ENCODE assay signal across 8 cellular contexts in genomic region chr10:29646238-29646902, GRCh38. TPM values are rescaled to one million over a fixed set of nuclear protein-coding genes. Genes with fewer than 3 reads are reported as not detected.
DNase-seq lines count a peak whose midpoint lies in the region; ATAC-seq and TF ChIP-seq lines count a peak whose summit lies in the region.

No MANE protein-coding gene starts in this region.

- H4K20me1 ChIP-seq in SK-N-SH (ENCODE audit: insufficient read depth), result no peaks in the 10 kb centered on the region; the same call in 1 of the 2 replicates

- WGBS in SK-N-SH (ENCODE audit: low lambda C conversion rate), result 8% methylated on average over 8 of the region's 8 CpGs

- H3K36me3 Mint-ChIP-seq in activated CD4-positive, alpha-beta T cell treated with anti-CD3 and anti-CD28 coated beads for 36 hours (ENCODE audit: low read depth), result peaks cover 3% of the 10 kb centered on the region
- peaks cover 6% of the 10 kb centered on the region for H3K36me3 Mint-ChIP-seq in stimulated activated effector memory CD8-positive, alpha-beta T cell treated with anti-CD3 and anti-CD28 coated beads, Interleukin-12 subunit alpha, Interleukin-12 subunit beta, amount 100 ng/mL, for 72 hours

- no peaks in the 10 kb centered on the region for H3K27me3 ChIP-seq in SK-N-SH (ENCODE audit: insufficient read depth)

- peak overlapping the region; percentile 89 to 97 for H3K27ac ChIP-seq in SK-N-SH (ENCODE audit: low read depth in 2 of 2, low read length in 1 of 2)

- TF ChIP-seq RAD21 in SK-N-SH (IDR thresholded peaks at IDR 0.05; ENCODE audit: low read length), result no peak

- intact Hi-C loops in activated CD4-positive, alpha-beta T cell treated with anti-CD3 and anti-CD28 coated beads for 36 hours (cut with DNase I, micrococcal nuclease), result loop anchor here (1.0 kb wide), 1 partner anchor 13 kb away; no protein-coding TSS in a partner anchor

- no peak overlapping the region for H3K4me3 Mint-ChIP-seq in activated CD4-positive, alpha-beta T cell treated with anti-CD3 and anti-CD28 coated beads for 36 hours
- peak overlapping the region; percentile 57 for H3K4me3 Mint-ChIP-seq in stimulated activated effector memory CD8-positive, alpha-beta T cell treated with anti-CD3 and anti-CD28 coated beads, Interleukin-12 subunit alpha, Interleukin-12 subunit beta, amount 100 ng/mL, for 72 hours

- H3K4me1 Mint-ChIP-seq in activated CD4-positive, alpha-beta T cell treated with anti-CD3 and anti-CD28 coated beads for 36 hours, result peaks cover 46% of the 10 kb centered on the region
- H3K4me1 Mint-ChIP-seq in stimulated activated effector memory CD8-positive, alpha-beta T cell treated with anti-CD3 and anti-CD28 coated beads, Interleukin-12 subunit alpha, Interleukin-12 subunit beta, amount 100 ng/mL, for 72 hours, result peaks cover 50% of the 10 kb centered on the region

- peak; percentile 88 to 90 for TF ChIP-seq EP300 in SK-N-SH (IDR thresholded peaks at IDR 0.05; ENCODE audit: borderline replicate concordance in 1 of 2, low read depth in 1 of 2, low read length in 1 of 2)

- H3K9me2 ChIP-seq in SK-N-SH, result no peaks in the 10 kb centered on the region

- H3K27ac Mint-ChIP-seq in activated CD4-positive, alpha-beta T cell treated with anti-CD3 and anti-CD28 coated beads for 36 hours, result peak overlapping the region; percentile 9
- H3K27ac Mint-ChIP-seq in stimulated activated effector memory CD8-positive, alpha-beta T cell treated with anti-CD3 and anti-CD28 coated beads, Interleukin-12 subunit alpha, Interleukin-12 subunit beta, amount 100 ng/mL, for 72 hours, result peak overlapping the region; percentile 18

- no peaks in the 10 kb centered on the region for H3K27me3 Mint-ChIP-seq in activated CD4-positive, alpha-beta T cell treated with anti-CD3 and anti-CD28 coated beads for 36 hours

- peak overlapping the region; percentile 10 to 43; a peak in 3 of 4 replicates for H3K4me3 ChIP-seq in SK-N-SH (ENCODE audit: low read depth in 2 of 2, low read length in 1 of 2)
- peak overlapping the region; percentile 4 for H3K4me3 ChIP-seq in fibroblast of pulmonary artery (replicated peaks; ENCODE audit: low read depth, low read length)

- H3F3A ChIP-seq in SK-N-SH (replicated peaks; ENCODE audit: insufficient read depth), result peaks cover 62% of the 10 kb centered on the region

- no peaks in the 10 kb centered on the region for H3K9me3 Mint-ChIP-seq in activated CD4-positive, alpha-beta T cell treated with anti-CD3 and anti-CD28 coated beads for 36 hours (ENCODE audit: low read depth)
- H3K9me3 Mint-ChIP-seq in stimulated activated effector memory CD8-positive, alpha-beta T cell treated with anti-CD3 and anti-CD28 coated beads, Interleukin-12 subunit alpha, Interleukin-12 subunit beta, amount 100 ng/mL, for 72 hours, result no peaks in the 10 kb centered on the region

- ATAC-seq in activated CD4-positive, alpha-beta T cell treated with anti-CD3 and anti-CD28 coated beads for 36 hours, result peak; percentile 87
- peak; percentile 86 for ATAC-seq in stimulated activated effector memory CD8-positive, alpha-beta T cell treated with anti-CD3 and anti-CD28 coated beads, Interleukin-12 subunit alpha, Interleukin-12 subunit beta, amount 100 ng/mL, for 72 hours
- ATAC-seq in HG03196 (IDR thresholded peaks at IDR 0.05; ENCODE audit: unreplicated experiment) (no peak), HG03135 (IDR thresholded peaks at IDR 0.05; ENCODE audit: unreplicated experiment) (no peak)

- peaks cover 66% of the 10 kb centered on the region for H3K79me2 ChIP-seq in SK-N-SH (ENCODE audit: insufficient read depth)

- no peak for TF ChIP-seq CTCF in SK-N-SH (IDR thresholded peaks at IDR 0.05)
- no peak for TF ChIP-seq CTCF in fibroblast of pulmonary artery (IDR thresholded peaks at IDR 0.05; ENCODE audit: low read length, missing control alignments)

- in situ Hi-C loops in KBM-7 (cut with MboI; ENCODE audit: low pct_unique_long_range_greater_than_20kb, low sequenced_read_pairs), result no loop called here

- CTCF ChIA-PET in activated CD4-positive, alpha-beta T cell treated with anti-CD3 and anti-CD28 coated beads for 36 hours (lab: Charles Lee), result interaction anchor here (1.2 to 3.4 kb wide), 2 partner anchors 11 to 133 kb away, joined by 3 to 9 read pairs; no protein-coding TSS in a partner anchor
- CTCF ChIA-PET in SK-N-SH (lab: Yijun Ruan, JAX), result interaction anchor here (0.7 to 1.0 kb wide), 2 partner anchors 11 to 17 kb away, joined by 3 to 5 read pairs; no protein-coding TSS in a partner anchor

- peaks cover 0 to 21% of the 10 kb centered on the region in 2 experiments for H3K36me3 ChIP-seq in SK-N-SH (replicated peaks in 1 of 2; ENCODE audit: control insufficient read depth in 1 of 2, insufficient read depth in 2 of 2, low read length in 1 of 2)

- H3K4me1 ChIP-seq in SK-N-SH (ENCODE audit: control insufficient read depth in 1 of 2, insufficient read depth in 2 of 2, low read depth in 1 of 2, low read length in 1 of 2), result peaks cover 20 to 78% of the 10 kb centered on the region in 2 experiments; a peak in 3 of 4 replicates

- peak overlapping the region; percentile 66 for H3K4me2 ChIP-seq in SK-N-SH

- H2AFZ ChIP-seq in SK-N-SH (ENCODE audit: low read depth), result no peak overlapping the region

- DNase-seq in activated CD4-positive, alpha-beta T cell treated with anti-CD3 and anti-CD28 coated beads for 36 hours, result peak; percentile 41
- DNase-seq in activated CD4-positive, alpha-beta T cell treated with anti-CD3 and anti-CD28 coated beads for 1 hour, result no peak
- peak; percentile 52 for DNase-seq in SK-N-SH
- DNase-seq in fibroblast of pulmonary artery (ENCODE audit: low read depth), result peak; percentile 74
- DNase-seq in stimulated activated effector memory CD8-positive, alpha-beta T cell treated with anti-CD3 and anti-CD28 coated beads, Interleukin-12 subunit alpha, Interleukin-12 subunit beta, amount 100 ng/mL, for 72 hours (ENCODE audit: low spot score in 2 of 2), result no peak
- no peak for DNase-seq in KBM-7

- POLR2A ChIA-PET in activated CD4-positive, alpha-beta T cell treated with anti-CD3 and anti-CD28 coated beads for 36 hours (lab: Charles Lee), result interaction anchor here (0.6 kb wide), 2 partner anchors 14 to 42 kb away, joined by 3 read pairs; no protein-coding TSS in a partner anchor
- POLR2A ChIA-PET in SK-N-SH (lab: Yijun Ruan, JAX), result no interaction called here

- H3K9ac ChIP-seq in SK-N-SH, result peak overlapping the region; percentile 64; the same call in 1 of the 2 replicates

- no peaks in the 10 kb centered on the region for H3K9me3 ChIP-seq in SK-N-SH

TF ChIP-seq in SK-N-SH, 30 proteins besides CTCF, POLR2A, EP300 and RAD21 (continues in another document):
- TF ChIP-seq IRF3 (IDR thresholded peaks at IDR 0.05; ENCODE audit: low read depth, low read length), result no peak
- TF ChIP-seq, protein P1, sequence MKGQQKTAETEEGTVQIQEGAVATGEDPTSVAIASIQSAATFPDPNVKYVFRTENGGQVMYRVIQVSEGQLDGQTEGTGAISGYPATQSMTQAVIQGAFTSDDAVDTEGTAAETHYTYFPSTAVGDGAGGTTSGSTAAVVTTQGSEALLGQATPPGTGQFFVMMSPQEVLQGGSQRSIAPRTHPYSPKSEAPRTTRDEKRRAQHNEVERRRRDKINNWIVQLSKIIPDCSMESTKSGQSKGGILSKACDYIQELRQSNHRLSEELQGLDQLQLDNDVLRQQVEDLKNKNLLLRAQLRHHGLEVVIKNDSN (IDR thresholded peaks at IDR 0.05; ENCODE audit: borderline replicate concordance, low read depth), result peak; percentile 38; the same call in 1 of the 2 replicates
- no peak for TF ChIP-seq RCOR1 (IDR thresholded peaks at IDR 0.05; ENCODE audit: low read length)
- no peak for TF ChIP-seq GATA2 (CRISPR knock-in tag; IDR thresholded peaks at IDR 0.05)
- peak; percentile 63 for TF ChIP-seq MAX (IDR thresholded peaks at IDR 0.05; ENCODE audit: low read depth)
- peak; percentile 64 for TF ChIP-seq POLR2AphosphoS5 (IDR thresholded peaks at IDR 0.05; ENCODE audit: low read depth, low read length)
- TF ChIP-seq YY1 (IDR thresholded peaks at IDR 0.05; ENCODE audit: low read depth), result no peak
- TF ChIP-seq NFIC (IDR thresholded peaks at IDR 0.05; ENCODE audit: borderline replicate concordance), result peak; percentile 67; the same call in 1 of the 2 replicates
- TF ChIP-seq TCF12 (IDR thresholded peaks at IDR 0.05), result peak; percentile 90; the same call in 1 of the 2 replicates
- TF ChIP-seq FOXM1 (IDR thresholded peaks at IDR 0.05; ENCODE audit: low read depth), result peak; percentile 66; the same call in 1 of the 2 replicates
- TF ChIP-seq RFX5 (IDR thresholded peaks at IDR 0.05; ENCODE audit: low read length), result no peak
- TF ChIP-seq RXRA (IDR thresholded peaks at IDR 0.05; ENCODE audit: borderline replicate concordance, low read depth), result peak; percentile 67; the same call in 1 of the 2 replicates
- no peak for TF ChIP-seq SMC3 (IDR thresholded peaks at IDR 0.05; ENCODE audit: low read depth, low read length)
- no peak for TF ChIP-seq NRF1 (IDR thresholded peaks at IDR 0.05; ENCODE audit: low read depth, low read length)
- TF ChIP-seq TEAD4 (IDR thresholded peaks at IDR 0.05; ENCODE audit: borderline replicate concordance, insufficient read depth), result peak; percentile 76; the same call in 1 of the 2 replicates
- peak; percentile 29 for TF ChIP-seq MXI1 (IDR thresholded peaks at IDR 0.05; ENCODE audit: low read depth, low read length)

RNA-seq across cellular contexts. Expression of gene SVIL, which starts 11.6 kb away (rescaled TPM):
- 10 to 100 TPM; 12.5 to 17.0 TPM for total RNA-seq in activated CD4-positive, alpha-beta T cell treated with anti-CD3 and anti-CD28 coated beads for 36 hours
- polyA plus RNA-seq in SK-N-SH (2012; rRNA removed), result 47.5 and 48.7 TPM in 2 replicates
- polyA plus RNA-seq in SK-N-SH (2012; cell fraction: cytosol; rRNA removed), result 30.8 and 31.9 TPM in 2 replicates
- polyA plus RNA-seq in SK-N-SH (2012; cell fraction: nucleus; rRNA removed), result 94.2 and 132 TPM in 2 replicates

Comparison
In these comparisons a context has a peak if more than half of its experiments do, and no peak if none do; other contexts are left out.
1. DNase-seq: peak in activated CD4-positive, alpha-beta T cell treated with anti-CD3 and anti-CD28 coated beads for 36 hours (single experiment), SK-N-SH (single experiment) and fibroblast of pulmonary artery (single experiment); none in activated CD4-positive, alpha-beta T cell treated with anti-CD3 and anti-CD28 coated beads for 1 hour (single experiment), stimulated activated effector memory CD8-positive, alpha-beta T cell treated with anti-CD3 and anti-CD28 coated beads, Interleukin-12 subunit alpha, Interleukin-12 subunit beta, amount 100 ng/mL, for 72 hours (0 of 2) and KBM-7 (single experiment).
2. ATAC-seq: peak in activated CD4-positive, alpha-beta T cell treated with anti-CD3 and anti-CD28 coated beads for 36 hours (single experiment) and stimulated activated effector memory CD8-positive, alpha-beta T cell treated with anti-CD3 and anti-CD28 coated beads, Interleukin-12 subunit alpha, Interleukin-12 subunit beta, amount 100 ng/mL, for 72 hours (single experiment); none in HG03196 (single experiment) and HG03135 (single experiment).